Comparison of ENCODE assay signal across 19 cellular contexts in genomic region chr7:33143996-33144718, GRCh38. TPM values are rescaled to one million over a fixed set of nuclear protein-coding genes. Genes with fewer than 3 reads are reported as not detected.
DNase-seq lines count a peak whose midpoint lies in the region; ATAC-seq and TF ChIP-seq lines count a peak whose summit lies in the region.
"Had no signal": no experiment of that assay in that cellular context is flagged by ENCODE, and none has a peak within 500 bp of the region (broad histone marks: within the 10 kb centered on the region; RNA-seq: fewer than 3 reads in every experiment).

No MANE protein-coding gene starts in this region.

- DNase-seq in natural killer cell (no peak), M059J (ENCODE audit: low read depth) (peak; percentile 87), fibroblast of villous mesenchyme (ENCODE audit: low read depth) (peak; percentile 9), SIG-M5 (lab: John Stamatoyannopoulos, UW) (no peak), Karpas-422 (no peak), COLO668 (lab: John Stamatoyannopoulos, UW; ENCODE audit: unreplicated experiment) (no peak)
- DNase-seq in natural killer cell treated with Interleukin-12 subunit alpha and Interleukin-12 subunit beta and Interleukin-15 and Interleukin-18, amount 100 ng/mL, for 72 hours (ENCODE audit: low spot score): no peak
- DNase-seq in stimulated activated CD4-positive, alpha-beta T cell treated with anti-CD3 and anti-CD28 coated beads, Interleukin-2, amount 100 ng/mL, for 24 hours: no peak
- DNase-seq: activated CD4-positive, alpha-beta T cell treated with anti-CD3 and anti-CD28 coated beads for 48 hours; activated T-cell treated with anti-CD3 and anti-CD28 coated beads, Interleukin-2, amount 50 U/mL, for 48 hours; aorta; effector CD8-positive, alpha-beta T cell; gastrocnemius medialis; midbrain; NCI-H1930; spleen had no signal

- no peaks in the 10 kb centered on the region for H3K36me3 Mint-ChIP-seq in natural killer cell
- no peaks in the 10 kb centered on the region for H3K36me3 Mint-ChIP-seq in natural killer cell treated with Interleukin-12 subunit alpha and Interleukin-12 subunit beta and Interleukin-15 and Interleukin-18, amount 100 ng/mL, for 72 hours

- peaks cover 5% of the 10 kb centered on the region for H3K9me3 ChIP-seq in Karpas-422 (ENCODE audit: low read length)
- H3K9me3 ChIP-seq: gastrocnemius medialis had no signal

- no peaks in the 10 kb centered on the region for H3K27me3 Mint-ChIP-seq in natural killer cell (ENCODE audit: low read depth in 2 of 2)
- no peaks in the 10 kb centered on the region for H3K27me3 Mint-ChIP-seq in natural killer cell treated with Interleukin-12 subunit alpha and Interleukin-12 subunit beta and Interleukin-15 and Interleukin-18, amount 100 ng/mL, for 72 hours

- no peak overlapping the region for H3K27ac Mint-ChIP-seq in natural killer cell
- no peak overlapping the region for H3K27ac Mint-ChIP-seq in natural killer cell treated with Interleukin-12 subunit alpha and Interleukin-12 subunit beta and Interleukin-15 and Interleukin-18, amount 100 ng/mL, for 72 hours
- H3K27ac Mint-ChIP-seq: T-helper 2 cell treated with Interferon-gamma antibody and Interleukin-4, amounts not matched to agents 5 μg/mL and 100 μg/mL, for 36 hours had no signal

- no peak overlapping the region for H3K27ac ChIP-seq in Karpas-422 (ENCODE audit: low read length)
- H3K27ac ChIP-seq: A549, gastrocnemius medialis, HL-60, spleen had no signal

- no peaks in the 10 kb centered on the region for H3K4me1 ChIP-seq in Karpas-422 (ENCODE audit: low read length)
- H3K4me1 ChIP-seq: A549, spleen had no signal

- H3K27me3 ChIP-seq in Karpas-422 (ENCODE audit: low read length): no peaks in the 10 kb centered on the region
- H3K27me3 ChIP-seq: gastrocnemius medialis, spleen had no signal

- H3K9me2 ChIP-seq in Karpas-422 (replicated peaks; ENCODE audit: insufficient read depth, low read length): no peaks in the 10 kb centered on the region

- H3K4me2 ChIP-seq in Karpas-422 (ENCODE audit: low read depth, low read length, poor library complexity, severe bottlenecking): no peak overlapping the region
- H3K4me2 ChIP-seq: A549 had no signal

- no peak overlapping the region for H3K9ac ChIP-seq in Karpas-422 (ENCODE audit: low read length)

- H3K36me3 ChIP-seq in Karpas-422 (ENCODE audit: insufficient read depth, low read length): no peaks in the 10 kb centered on the region
- H3K36me3 ChIP-seq: gastrocnemius medialis had no signal

- no peak overlapping the region for H3K4me3 ChIP-seq in fibroblast of villous mesenchyme (ENCODE audit: low read depth, low read length)
- H3K4me3 ChIP-seq in Karpas-422 (ENCODE audit: low read length): no peak overlapping the region
- H3K4me3 ChIP-seq: A549, gastrocnemius medialis, spleen had no signal

- intact Hi-C loops in natural killer cell (cut with micrococcal nuclease): no loop called here

- peak; percentile 54 to 67 (median 60) for ATAC-seq in natural killer cell
- ATAC-seq in natural killer cell treated with Interleukin-12 subunit alpha and Interleukin-12 subunit beta and Interleukin-15 and Interleukin-18, amount 100 ng/mL, for 72 hours: no peak
- ATAC-seq: A549, gastrocnemius medialis had no signal

- H3K4me3 Mint-ChIP-seq in natural killer cell: no peak overlapping the region
- no peak overlapping the region for H3K4me3 Mint-ChIP-seq in natural killer cell treated with Interleukin-12 subunit alpha and Interleukin-12 subunit beta and Interleukin-15 and Interleukin-18, amount 100 ng/mL, for 72 hours
- H3K4me3 Mint-ChIP-seq: T-helper 2 cell treated with Interferon-gamma antibody and Interleukin-4, amounts not matched to agents 5 μg/mL and 100 μg/mL, for 36 hours had no signal

- no peaks in the 10 kb centered on the region for H3K9me3 Mint-ChIP-seq in natural killer cell
- no peaks in the 10 kb centered on the region for H3K9me3 Mint-ChIP-seq in natural killer cell treated with Interleukin-12 subunit alpha and Interleukin-12 subunit beta and Interleukin-15 and Interleukin-18, amount 100 ng/mL, for 72 hours

- H3K4me1 Mint-ChIP-seq in natural killer cell: peaks cover 14 to 22% of the 10 kb centered on the region in 2 donors
- peaks cover 6 to 7% of the 10 kb centered on the region in 2 donors for H3K4me1 Mint-ChIP-seq in natural killer cell treated with Interleukin-12 subunit alpha and Interleukin-12 subunit beta and Interleukin-15 and Interleukin-18, amount 100 ng/mL, for 72 hours (ENCODE audit: low read depth in 2 of 2)

- H4K20me1 ChIP-seq in Karpas-422 (ENCODE audit: insufficient read depth, low read depth, low read length): no peaks in the 10 kb centered on the region

- TF ChIP-seq CTCF in natural killer cell (IDR thresholded peaks at IDR 0.05) (no peak), fibroblast of villous mesenchyme (IDR thresholded peaks at IDR 0.05; ENCODE audit: insufficient read depth, low read depth, low read length) (no peak)

- H3K79me2 ChIP-seq in Karpas-422 (ENCODE audit: low read length): no peaks in the 10 kb centered on the region

- no peak overlapping the region for H2AFZ ChIP-seq in Karpas-422 (ENCODE audit: low read length)

RNA-seq across cellular contexts. Expression of gene BBS9, which starts 14.8 kb away (rescaled TPM):
- total RNA-seq in natural killer cell (10 to 100 TPM; 25.1 to 34.6 (median 34.4) TPM), fibroblast of villous mesenchyme (20.7 and 22.9 TPM in 2 replicates)
- 10 to 100 TPM; 16.6 to 17.8 TPM for total RNA-seq in natural killer cell treated with Interleukin-12 subunit alpha and Interleukin-12 subunit beta and Interleukin-15 and Interleukin-18, amount 100 ng/mL, for 72 hours
- 9.1 and 9.2 TPM in 2 replicates for total RNA-seq in M059J (2014; rRNA removed; shearing (Covaris generic))
- 10.4 and 13.0 TPM in 2 replicates for total RNA-seq in Karpas-422 (2014; rRNA removed; shearing (Covaris generic); ENCODE audit: low replicate concordance)

RNA-seq across cellular contexts. Expression of gene RP9, which starts 35.0 kb away (rescaled TPM):
- total RNA-seq in natural killer cell: 10 to 100 TPM; 19.1 to 27.6 (median 21.9) TPM
- 10 to 100 TPM; 16.2 to 22.0 TPM for total RNA-seq in natural killer cell treated with Interleukin-12 subunit alpha and Interleukin-12 subunit beta and Interleukin-15 and Interleukin-18, amount 100 ng/mL, for 72 hours
- total RNA-seq in M059J (2014; rRNA removed; shearing (Covaris generic)): 13.4 and 15.4 TPM in 2 replicates
- 8.2 and 10.3 TPM in 2 replicates for total RNA-seq in fibroblast of villous mesenchyme
- 10.3 and 12.6 TPM in 2 replicates for total RNA-seq in Karpas-422 (2014; rRNA removed; shearing (Covaris generic); ENCODE audit: low replicate concordance)

Comparison
In these comparisons a context has a peak if more than half of its experiments do, and no peak if none do; other contexts are left out.
1. ATAC-seq: peak in natural killer cell (3 of 3); none in natural killer cell treated with Interleukin-12 subunit alpha and Interleukin-12 subunit beta and Interleukin-15 and Interleukin-18, amount 100 ng/mL, for 72 hours (0 of 2).
2. DNase-seq: peak in M059J (single experiment) and fibroblast of villous mesenchyme (single experiment); none in natural killer cell (single experiment), natural killer cell treated with Interleukin-12 subunit alpha and Interleukin-12 subunit beta and Interleukin-15 and Interleukin-18, amount 100 ng/mL, for 72 hours (single experiment), SIG-M5 (single experiment), stimulated activated CD4-positive, alpha-beta T cell treated with anti-CD3 and anti-CD28 coated beads, Interleukin-2, amount 100 ng/mL, for 24 hours (0 of 2), Karpas-422 (single experiment) and COLO668 (single experiment).